ENCODE assay signal across 9 cellular contexts in genomic region chr17:50129946-50130777, GRCh38. TPM values are rescaled to one million over a fixed set of nuclear protein-coding genes. Genes with fewer than 3 reads are reported as not detected.
A peak's percentile ranks its signal among the peaks of the same experiment; 100 is the strongest.
DNase-seq lines count a peak whose midpoint lies in the region; ATAC-seq, FAIRE-seq and TF ChIP-seq lines count a peak whose summit lies in the region.
"Had no signal": no experiment of that assay in that cellular context is flagged by ENCODE, and none has a peak within 500 bp of the region (broad histone marks: within the 10 kb centered on the region; RNA-seq: fewer than 3 reads in every experiment).

SAMD14 (minus strand) TSS chr17:50130160; CDS start chr17:50124959, 5,201 bp downstream.

- H3K27ac ChIP-seq in A549: peak within 1 kb of the TSS; percentile 67 to 89

- TF ChIP-seq CTCF in A549 (IDR thresholded peaks at IDR 0.05) (no peak), GM13977 (IDR thresholded peaks at IDR 0.05; ENCODE audit: extremely low read depth, insufficient read depth, missing control alignments) (no peak), nephron (IDR thresholded peaks at IDR 0.05; ENCODE audit: unreplicated experiment in 3 of 3) (no peak)

- ATAC-seq in A549 (peak; percentile 44 to 46; a peak in 4 of 6 replicates), esophagus mucosa (peak; percentile 27), GM19324 (IDR thresholded peaks at IDR 0.05; ENCODE audit: low FRiP score, unreplicated experiment) (no peak), GM21515 (IDR thresholded peaks at IDR 0.05; ENCODE audit: unreplicated experiment) (no peak), HG02870 (IDR thresholded peaks at IDR 0.05; ENCODE audit: unreplicated experiment) (no peak)

- intact Hi-C loops in activated CD4-positive, alpha-beta T cell treated with anti-CD3 and anti-CD28 coated beads, Interleukin-2, amount 10 ng/mL, durations not matched to agents 24 days and 14 days (cut with micrococcal nuclease): no loop called here

- H3K4me1 Mint-ChIP-seq in activated CD4-positive, alpha-beta T cell treated with anti-CD3 and anti-CD28 coated beads, Interleukin-2, amount 10 ng/mL, durations not matched to agents 24 days and 14 days: peaks cover 28% of the 10 kb centered on the region
- H3K4me1 Mint-ChIP-seq in nephron: peaks cover 27% of the 10 kb centered on the region

- H3K9me3 Mint-ChIP-seq in activated CD4-positive, alpha-beta T cell treated with anti-CD3 and anti-CD28 coated beads, Interleukin-2, amount 10 ng/mL, durations not matched to agents 24 days and 14 days: no peaks in the 10 kb centered on the region
- no peaks in the 10 kb centered on the region for H3K9me3 Mint-ChIP-seq in nephron

- peak within 1 kb of the TSS; percentile 100 for H3K4me2 ChIP-seq in A549

- H3K4me3 Mint-ChIP-seq in activated CD4-positive, alpha-beta T cell treated with anti-CD3 and anti-CD28 coated beads, Interleukin-2, amount 10 ng/mL, durations not matched to agents 24 days and 14 days: peak within 1 kb of the TSS; percentile 81
- peak within 1 kb of the TSS; percentile 98 to 100 (median 99) for H3K4me3 Mint-ChIP-seq in nephron

- H3K4me1 ChIP-seq in A549: peaks cover 49% of the 10 kb centered on the region

- 55% methylated on average over 15 of the region's 74 CpGs for WGBS in A549 (ENCODE audit: missing lambda C conversion rate)

- in situ Hi-C loops in GM13977 (cut with MboI; ENCODE audit: low pct_unique_long_range_greater_than_20kb, low sequenced_read_pairs, unreplicated experiment): no loop called here

- no peak for TF ChIP-seq POLR2A in A549 (IDR thresholded peaks at IDR 0.05; ENCODE audit: low read length)

- CTCF ChIA-PET in A549 (lab: Yijun Ruan, JAX): interaction anchor here (0.6 to 60.2 kb wide), 9 partner anchors 10 to 308 kb away, joined by 3 to 1356 read pairs (median 6); partner anchors contain the start of gene PDK2

- H3K36me3 Mint-ChIP-seq in activated CD4-positive, alpha-beta T cell treated with anti-CD3 and anti-CD28 coated beads, Interleukin-2, amount 10 ng/mL, durations not matched to agents 24 days and 14 days (ENCODE audit: low read depth): peaks cover 30% of the 10 kb centered on the region
- peaks cover 9% of the 10 kb centered on the region for H3K36me3 Mint-ChIP-seq in nephron (ENCODE audit: low read depth)

- H3K9me3 ChIP-seq in A549: no peaks in the 10 kb centered on the region

- POLR2A ChIA-PET in A549 (lab: Yijun Ruan, JAX): no interaction called here

- no peak for FAIRE-seq in A549 (lab: Jason Lieb, UNC)
- FAIRE-seq: colon had no signal

- peak within 1 kb of the TSS; percentile 63 for H3K4me3 ChIP-seq in A549

- DNase-seq in A549 (ENCODE audit: low read depth in 1 of 2, low spot score in 1 of 2): peak in 1 of 2 experiments; percentile 74
- DNase-seq in GM13977 (ENCODE audit: low spot score): peak; percentile 86
- peak; percentile 85 for DNase-seq in activated CD4-positive, alpha-beta T cell treated with anti-CD3 and anti-CD28 coated beads, Interleukin-2, amount 10 ng/mL, durations not matched to agents 24 days and 14 days

- TF ChIP-seq EP300 in A549 (IDR thresholded peaks at IDR 0.05): no peak

- no peak for TF ChIP-seq RAD21 in A549 (conservative IDR thresholded peaks at IDR 0.05 in 1 of 2, IDR thresholded peaks at IDR 0.05 in 1 of 2)

- peaks cover 31% of the 10 kb centered on the region for H3K27me3 Mint-ChIP-seq in activated CD4-positive, alpha-beta T cell treated with anti-CD3 and anti-CD28 coated beads, Interleukin-2, amount 10 ng/mL, durations not matched to agents 24 days and 14 days
- peaks cover 13% of the 10 kb centered on the region for H3K27me3 Mint-ChIP-seq in nephron (ENCODE audit: low read depth)

- H3K27ac Mint-ChIP-seq in activated CD4-positive, alpha-beta T cell treated with anti-CD3 and anti-CD28 coated beads, Interleukin-2, amount 10 ng/mL, durations not matched to agents 24 days and 14 days: peak within 1 kb of the TSS; percentile 66
- H3K27ac Mint-ChIP-seq in nephron: peak within 1 kb of the TSS; percentile 95 to 99 (median 98)

TF ChIP-seq in A549, 52 proteins besides CTCF, POLR2A, EP300 and RAD21:
- TF ChIP-seq ZC3H11A (IDR thresholded peaks at IDR 0.05) (no peak), JUN (IDR thresholded peaks at IDR 0.05) (0 out of 5 replicates have a peak, but pooled peaks of 1 of the 2 experiments have one; percentile 12), HEYL (CRISPR knock-in tag; IDR thresholded peaks at IDR 0.05) (no peak)
TF ChIP-seq in A549: peak in this region for 1.

RNA-seq across cellular contexts. Expression of gene SAMD14, which starts in this region (rescaled TPM):
- polyA plus RNA-seq in A549 (2011; rRNA removed) (0.12 and 0.15 TPM in 2 replicates), A549 (2017; fragmentation: RNase III; extraction: RNeasy Plus Mini Kit Qiagen cat#74134 plus additional on column Dnase treatment) (0.42 to 0.75 TPM (median 0.74 TPM) in 3 replicates)
- polyA plus RNA-seq in A549 (2012; cell fraction: cytosol; rRNA removed): 0.22 and 0.31 TPM in 2 replicates
- polyA plus RNA-seq in A549 (2012; cell fraction: nucleus; rRNA removed): 1.5 and 1.8 TPM in 2 replicates
- polyA minus RNA-seq in A549 (2011; rRNA and poly(A)+ RNA removed): 0.58 and 0.83 TPM in 2 replicates
- 1.0 and 1.2 TPM in 2 replicates for total RNA-seq in activated CD4-positive, alpha-beta T cell treated with anti-CD3 and anti-CD28 coated beads, Interleukin-2, amount 10 ng/mL, durations not matched to agents 24 days and 14 days
- 0.16 TPM for total RNA-seq in esophagus mucosa

Comparison
In these comparisons a context has a peak if more than half of its experiments do, and no peak if none do; other contexts are left out.
1. Peak in ATAC-seq in esophagus mucosa; RNA of the gene not detected or under 1 TPM.
2. ATAC-seq: peak in A549 (2 of 2); none in GM19324 (single experiment), GM21515 (single experiment) and HG02870 (single experiment).